In the genomic region with DNA sequence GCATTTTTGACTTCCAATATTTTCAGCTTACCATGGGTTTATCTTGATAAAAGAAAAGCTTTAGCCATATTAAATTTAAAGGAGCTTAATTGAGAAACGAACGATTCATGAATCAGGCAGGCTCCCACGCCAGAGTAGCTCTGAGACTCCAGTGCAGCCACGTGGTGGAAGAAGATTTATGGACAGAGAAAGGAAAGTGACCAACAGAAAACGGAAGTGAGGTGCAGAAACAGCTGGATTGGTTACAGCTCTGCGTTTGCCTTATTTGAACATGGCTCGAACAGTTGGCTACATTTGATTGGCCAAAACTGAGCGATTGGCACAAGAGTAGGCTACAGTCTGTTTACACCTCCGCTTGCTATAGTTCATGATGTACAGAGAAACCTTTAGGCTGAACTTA, we compare ENCODE assay signal across 1 cellular context.
A peak's percentile ranks its signal among the peaks of the same experiment; 100 is the strongest.
TF ChIP-seq lines count a peak whose summit lies in the region.

No MANE protein-coding gene starts in this region.

TF ChIP-seq in K562, 482 proteins besides CTCF, POLR2A, EP300 and RAD21 (continued from another document):
- TF ChIP-seq MGA (IDR thresholded peaks at IDR 0.05) (peak; percentile 18; the same call in 1 of the 2 replicates), SRF (CRISPR knock-in tag; IDR thresholded peaks at IDR 0.05) (peak in 1 of 2 experiments; percentile 75; a peak in 2 of 4 replicates), ZNF551 (CRISPR knock-in tag; IDR thresholded peaks at IDR 0.05) (no peak), RBM15 (IDR thresholded peaks at IDR 0.05; ENCODE audit: insufficient read depth, low read length) (no peak), GTF2A2 (tag; IDR thresholded peaks at IDR 0.05) (no peak), PBX2 (CRISPR knock-in tag; IDR thresholded peaks at IDR 0.05; ENCODE audit: low read depth) (no peak), PBX2 (tag; conservative IDR thresholded peaks at IDR 0.05; ENCODE audit: low read depth) (peak; percentile 76), TAF15 (IDR thresholded peaks at IDR 0.05; ENCODE audit: low read depth, low read length) (no peak)
- TF ChIP-seq, protein P1, sequence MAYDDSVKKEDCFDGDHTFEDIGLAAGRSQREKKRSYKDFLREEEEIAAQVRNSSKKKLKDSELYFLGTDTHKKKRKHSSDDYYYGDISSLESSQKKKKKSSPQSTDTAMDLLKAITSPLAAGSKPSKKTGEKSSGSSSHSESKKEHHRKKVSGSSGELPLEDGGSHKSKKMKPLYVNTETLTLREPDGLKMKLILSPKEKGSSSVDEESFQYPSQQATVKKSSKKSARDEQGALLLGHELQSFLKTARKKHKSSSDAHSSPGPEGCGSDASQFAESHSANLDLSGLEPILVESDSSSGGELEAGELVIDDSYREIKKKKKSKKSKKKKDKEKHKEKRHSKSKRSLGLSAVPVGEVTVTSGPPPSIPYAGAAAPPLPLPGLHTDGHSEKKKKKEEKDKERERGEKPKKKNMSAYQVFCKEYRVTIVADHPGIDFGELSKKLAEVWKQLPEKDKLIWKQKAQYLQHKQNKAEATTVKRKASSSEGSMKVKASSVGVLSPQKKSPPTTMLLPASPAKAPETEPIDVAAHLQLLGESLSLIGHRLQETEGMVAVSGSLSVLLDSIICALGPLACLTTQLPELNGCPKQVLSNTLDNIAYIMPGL (CRISPR knock-in tag; IDR thresholded peaks at IDR 0.05) = no peak
